8 cellular contexts compared by ENCODE assay signal in genomic region chr7:99498546-99498944, GRCh38. TPM values are rescaled to one million over a fixed set of nuclear protein-coding genes. Genes with fewer than 3 reads are reported as not detected.
DNase-seq lines count a peak whose midpoint lies in the region; ATAC-seq and TF ChIP-seq lines count a peak whose summit lies in the region.

No MANE protein-coding gene starts in this region.

- peak overlapping the region; percentile 76 for H3K4me3 ChIP-seq in GM06990 (replicated peaks; ENCODE audit: low read depth, low read length)
- peak overlapping the region; percentile 90 for H3K4me3 ChIP-seq in OCI-LY7 (ENCODE audit: low read depth, low read length, poor library complexity, severe bottlenecking)

- peak overlapping the region; percentile 100 for H3K4me3 Mint-ChIP-seq in endothelial cell (ENCODE audit: unreplicated experiment)
- H3K4me3 Mint-ChIP-seq in osteocyte (ENCODE audit: unreplicated experiment), result peak overlapping the region; percentile 100

- H3K9me2 ChIP-seq in OCI-LY7 (ENCODE audit: insufficient read depth, low read length), result no peaks in the 10 kb centered on the region

- H3K79me2 ChIP-seq in OCI-LY7 (ENCODE audit: insufficient read depth, low read depth, low read length), result peaks cover 52% of the 10 kb centered on the region

- H3K9me3 Mint-ChIP-seq in endothelial cell (ENCODE audit: unreplicated experiment) (no peaks in the 10 kb centered on the region), osteocyte (ENCODE audit: unreplicated experiment) (peaks cover 4% of the 10 kb centered on the region)

- no peaks in the 10 kb centered on the region for H3K27me3 ChIP-seq in GM06990 (replicated peaks; ENCODE audit: control insufficient read depth, insufficient read depth, low read length)

- H2AFZ ChIP-seq in OCI-LY7 (ENCODE audit: low read length), result no peak overlapping the region

- H3K27ac Mint-ChIP-seq in endothelial cell (ENCODE audit: unreplicated experiment), result peak overlapping the region; percentile 100
- peak overlapping the region; percentile 100 for H3K27ac Mint-ChIP-seq in osteocyte (ENCODE audit: unreplicated experiment)

- H3K36me3 Mint-ChIP-seq in endothelial cell (ENCODE audit: low read depth, unreplicated experiment), result peaks cover 28% of the 10 kb centered on the region
- peaks cover 30% of the 10 kb centered on the region for H3K36me3 Mint-ChIP-seq in osteocyte (ENCODE audit: unreplicated experiment)

- CTCF ChIA-PET in OCI-LY7 (lab: Charles Lee; ENCODE audit: unreplicated experiment), result no interaction called here
- CTCF ChIA-PET in GM10248 (lab: Yijun Ruan, JAX), result interaction anchor here (1.1 to 2.1 kb wide), 2 partner anchors 12 to 23 kb away, joined by 5 read pairs; no protein-coding TSS in a partner anchor

- peaks cover 12% of the 10 kb centered on the region for H3K27me3 Mint-ChIP-seq in endothelial cell (ENCODE audit: unreplicated experiment)
- no peaks in the 10 kb centered on the region for H3K27me3 Mint-ChIP-seq in osteocyte (ENCODE audit: unreplicated experiment)

- ATAC-seq in HG03342 (IDR thresholded peaks at IDR 0.05; ENCODE audit: unreplicated experiment), result no peak

- H3K9me3 ChIP-seq in OCI-LY7 (ENCODE audit: low read length), result peaks cover 6% of the 10 kb centered on the region; the same call in 1 of the 2 replicates

- BruUV-seq in OCI-LY7 (replicated peaks; lab: Mats Ljungman, UMichigan), result no TSS peak

- peaks cover 15% of the 10 kb centered on the region for H4K20me1 ChIP-seq in OCI-LY7 (ENCODE audit: insufficient read depth, low read length)

- H3K4me1 Mint-ChIP-seq in endothelial cell (ENCODE audit: unreplicated experiment) (peaks cover 30% of the 10 kb centered on the region), osteocyte (ENCODE audit: unreplicated experiment) (peaks cover 33% of the 10 kb centered on the region)

- DNase-seq in GM06990 (ENCODE audit: extremely low read depth, insufficient read length) (no peak), OCI-LY7 (ENCODE audit: low spot score) (no peak), endothelial cell (ENCODE audit: low spot score) (no peak), osteocyte (ENCODE audit: extremely low spot score, unreplicated experiment) (no peak), NCI-H187 treated with DMSO at 0.1 percent for 48 hours (lab: John Stamatoyannopoulos, UW) (no peak), T1000 (lab: John Stamatoyannopoulos, UW) (no peak), GM10248 (ENCODE audit: extremely low spot score) (no peak)

- no peak overlapping the region for H3K27ac ChIP-seq in OCI-LY7 (ENCODE audit: low read depth, low read length, poor library complexity, severe bottlenecking)

- H3K36me3 ChIP-seq in GM06990 (ENCODE audit: control insufficient read depth, insufficient read depth, low read length) (peaks cover 18% of the 10 kb centered on the region), OCI-LY7 (ENCODE audit: insufficient read depth, low read length) (peaks cover 54% of the 10 kb centered on the region)

- H3K4me2 ChIP-seq in OCI-LY7 (ENCODE audit: low read length), result peak overlapping the region; percentile 100

- H3K4me1 ChIP-seq in OCI-LY7 (ENCODE audit: insufficient read depth, low read length, poor library complexity, severe bottlenecking), result peaks cover 14% of the 10 kb centered on the region

- TF ChIP-seq CTCF in GM06990 (IDR thresholded peaks at IDR 0.05; ENCODE audit: insufficient read depth, low read length, poor library complexity, severe bottlenecking) (no peak), OCI-LY7 (conservative IDR thresholded peaks at IDR 0.05; ENCODE audit: low read length) (no peak), endothelial cell (IDR thresholded peaks at IDR 0.05; ENCODE audit: unreplicated experiment) (no peak), osteocyte (IDR thresholded peaks at IDR 0.05) (no peak), GM10248 (IDR thresholded peaks at IDR 0.05; ENCODE audit: control extremely low read depth, extremely low read depth, low read depth, missing control alignments) (no peak)

- intact Hi-C loops in OCI-LY7 (cut with micrococcal nuclease; ENCODE audit: unreplicated experiment), result loop anchor here (5.0 kb wide), 1 partner anchor 121 kb away; no protein-coding TSS in a partner anchor

- POLR2A ChIA-PET in OCI-LY7 (lab: Charles Lee), result interaction anchor here (1.2 kb wide), 1 partner anchor 24 kb away, joined by 4 read pairs; no protein-coding TSS in a partner anchor
- POLR2A ChIA-PET in GM10248 (lab: Yijun Ruan, JAX), result interaction anchor here (0.7 kb wide), 1 partner anchor 1389 kb away, joined by 3 read pairs; no protein-coding TSS in a partner anchor

RNA-seq across cellular contexts. Expression of gene ZNF394, which starts 1.5 kb away (rescaled TPM):
- total RNA-seq in OCI-LY7 (2014; rRNA removed; shearing (Covaris generic)), result 23.5 and 26.8 TPM in 2 replicates
- total RNA-seq in OCI-LY7 (2022) (35.3 and 35.4 TPM in 2 replicates), endothelial cell (ENCODE audit: unreplicated experiment) (24.6 TPM), osteocyte (23.8 and 24.4 TPM in 2 replicates)

RNA-seq across cellular contexts. Expression of gene ZKSCAN5, which starts 5.9 kb away (rescaled TPM):
- 11.4 and 12.2 TPM in 2 replicates for total RNA-seq in OCI-LY7 (2014; rRNA removed; shearing (Covaris generic))
- total RNA-seq in OCI-LY7 (2022), result 13.7 and 14.5 TPM in 2 replicates
- 17.8 TPM for total RNA-seq in endothelial cell (ENCODE audit: unreplicated experiment)
- 11.6 and 12.1 TPM in 2 replicates for total RNA-seq in osteocyte

RNA-seq across cellular contexts. Expression of gene ZNF789, which starts 25.9 kb away (rescaled TPM):
- total RNA-seq in OCI-LY7 (2014; rRNA removed; shearing (Covaris generic)), result 23.2 and 32.2 TPM in 2 replicates
- 57.4 and 59.6 TPM in 2 replicates for total RNA-seq in OCI-LY7 (2022)
- 17.1 TPM for total RNA-seq in endothelial cell (ENCODE audit: unreplicated experiment)
- 6.9 and 8.4 TPM in 2 replicates for total RNA-seq in osteocyte

RNA-seq across cellular contexts. Expression of gene ATP5MF, which starts 32.6 kb away (rescaled TPM):
- 756 and 900 TPM in 2 replicates for total RNA-seq in OCI-LY7 (2014; rRNA removed; shearing (Covaris generic))
- total RNA-seq in OCI-LY7 (2022) (387 and 463 TPM in 2 replicates), endothelial cell (ENCODE audit: unreplicated experiment) (281 TPM), osteocyte (251 and 253 TPM in 2 replicates)

RNA-seq across cellular contexts. Expression of gene FAM200A, which starts 53.4 kb away (rescaled TPM):
- total RNA-seq in OCI-LY7 (2014; rRNA removed; shearing (Covaris generic)), result 4.2 and 5.5 TPM in 2 replicates
- total RNA-seq in OCI-LY7 (2022), result 7.3 and 7.9 TPM in 2 replicates
- 6.8 TPM for total RNA-seq in endothelial cell (ENCODE audit: unreplicated experiment)
- total RNA-seq in osteocyte, result 5.3 and 6.3 TPM in 2 replicates
